ENCODE assay signal across 9 cellular contexts in the genomic region with DNA sequence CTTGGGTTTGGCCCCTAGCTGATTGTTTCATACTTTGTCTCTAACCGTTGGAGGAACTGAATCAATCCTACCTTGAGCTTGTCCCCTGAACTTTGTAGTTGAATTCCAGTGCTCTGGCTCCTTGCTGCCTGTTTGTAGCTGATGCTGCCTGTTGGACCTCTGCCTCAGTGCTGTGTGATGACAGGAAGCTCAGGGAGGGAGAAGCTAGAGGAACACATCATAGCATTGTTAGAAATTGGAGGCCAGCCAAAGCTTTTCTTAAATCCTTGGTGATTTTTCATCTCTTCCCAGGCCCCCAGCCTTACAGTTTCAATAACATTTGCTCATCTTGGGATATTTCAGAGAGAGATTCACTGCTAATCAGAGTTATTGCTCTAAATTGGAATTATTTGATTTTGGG. TPM values are rescaled to one million over a fixed set of nuclear protein-coding genes. Genes with fewer than 3 reads are reported as not detected.
DNase-seq lines count a peak whose midpoint lies in the region; ATAC-seq and TF ChIP-seq lines count a peak whose summit lies in the region.
"Had no signal": no experiment of that assay in that cellular context is flagged by ENCODE, and none has a peak within 500 bp of the region (broad histone marks: within the 10 kb centered on the region; RNA-seq: fewer than 3 reads in every experiment).

No MANE protein-coding gene starts in this region.

- H3K27me3 ChIP-seq in ascending aorta (no peaks in the 10 kb centered on the region), aorta (ENCODE audit: control insufficient read depth in 1 of 2, insufficient read depth in 2 of 2, low read length in 1 of 2) (no peaks in the 10 kb centered on the region)

- H3K36me3 ChIP-seq in ascending aorta (peaks cover under 1 to 7% of the 10 kb centered on the region in 2 donors), aorta (ENCODE audit: control insufficient read depth in 1 of 2, insufficient read depth in 2 of 2, low read length in 1 of 2) (no peaks in the 10 kb centered on the region)

- H3K4me3 ChIP-seq in ascending aorta: no peak overlapping the region
- H3K4me3 ChIP-seq in aorta (ENCODE audit: low read length in 2 of 2): no peak overlapping the region

- H3K9me3 ChIP-seq in ascending aorta: no peaks in the 10 kb centered on the region
- no peaks in the 10 kb centered on the region for H3K9me3 ChIP-seq in aorta (ENCODE audit: control insufficient read depth, low read length)

- POLR2A ChIA-PET in GM10248 (lab: Yijun Ruan, JAX): no interaction called here

- ATAC-seq in Right ventricle myocardium inferior (peak; percentile 60), aorta (ENCODE audit: low FRiP score) (no peak)

- WGBS in aorta, 2 donors: 32 to 51% methylated on average over 1 of the region's 1 CpG

- H3K27ac ChIP-seq in caudate nucleus (ENCODE audit: low read depth, low read length): peak overlapping the region; percentile 62
- H3K27ac ChIP-seq in ascending aorta: peak overlapping the region in 1 of 2 donors; percentile 1
- H3K27ac ChIP-seq in aorta (ENCODE audit: low read depth in 1 of 2, low read length in 2 of 2): peak overlapping the region in 1 of 2 donors; percentile 38

- no peak for TF ChIP-seq CTCF in GM10248 (IDR thresholded peaks at IDR 0.05; ENCODE audit: control extremely low read depth, extremely low read depth, low read depth, missing control alignments)
- no peak for TF ChIP-seq CTCF in ascending aorta (IDR thresholded peaks at IDR 0.05)

- peaks cover 0 to 4% of the 10 kb centered on the region in 2 donors for H3K4me1 ChIP-seq in ascending aorta
- peaks cover 0 to 2% of the 10 kb centered on the region in 2 donors for H3K4me1 ChIP-seq in aorta (ENCODE audit: control insufficient read depth in 1 of 2, insufficient read depth in 2 of 2, low read length in 2 of 2)

- CTCF ChIA-PET in GM10248 (lab: Yijun Ruan, JAX): interaction anchor here (1.0 to 4.7 kb wide), 10 partner anchors 9 to 303 kb away, joined by 3 to 27 read pairs (median 4); no protein-coding TSS in a partner anchor

- intact Hi-C loops in Right ventricle myocardium inferior (cut with DNase I) (no loop called here), cardiac septum (cut with DNase I) (no loop called here), ascending aorta (cut with DNase I) (no loop called here), aorta (cut with DNase I) (no loop called here)

- DNase-seq in Right ventricle myocardium inferior (ENCODE audit: missing footprints): no peak
- no peak for DNase-seq in cardiac septum (ENCODE audit: low spot score)
- DNase-seq in caudate nucleus (lab: John Stamatoyannopoulos, UW): peak in 53 of 61 donors; percentile 5 to 79 (median 46)
- peak; percentile 51 for DNase-seq in kidney tubule cell (ENCODE audit: low spot score)
- DNase-seq in GM10248 (ENCODE audit: extremely low spot score): no peak
- no peak for DNase-seq in ascending aorta (ENCODE audit: low spot score in 2 of 2)
- no peak for DNase-seq in aorta
- DNase-seq in cortex of kidney (lab: John Stamatoyannopoulos, UW): no peak
- DNase-seq: activated T-cell treated with anti-CD3 and anti-CD28 coated beads, Interleukin-2, amount 50 U/mL, for 48 hours had no signal

RNA-seq across cellular contexts. Expression of a gene that starts 34.0 kb away (rescaled TPM):
- total RNA-seq in Right ventricle myocardium inferior (217 TPM), cardiac septum (331 TPM), ascending aorta (279 TPM), aorta (100 to 1,000 TPM; 613 to 785 TPM)
- polyA plus RNA-seq in aorta: 100 to 1,000 TPM in 1 of 2 donors, 10 to 100 TPM in 1; 38.9 to 159 TPM

Comparison
In these comparisons a context has a peak if more than half of its experiments do, and no peak if none do; other contexts are left out.
1. DNase-seq: peak in caudate nucleus (53 of 61) and kidney tubule cell (single experiment); none in Right ventricle myocardium inferior (single experiment), cardiac septum (single experiment), GM10248 (single experiment), ascending aorta (0 of 2), aorta (0 of 2) and cortex of kidney (single experiment).